26 cellular contexts compared by ENCODE assay signal in the genomic region with DNA sequence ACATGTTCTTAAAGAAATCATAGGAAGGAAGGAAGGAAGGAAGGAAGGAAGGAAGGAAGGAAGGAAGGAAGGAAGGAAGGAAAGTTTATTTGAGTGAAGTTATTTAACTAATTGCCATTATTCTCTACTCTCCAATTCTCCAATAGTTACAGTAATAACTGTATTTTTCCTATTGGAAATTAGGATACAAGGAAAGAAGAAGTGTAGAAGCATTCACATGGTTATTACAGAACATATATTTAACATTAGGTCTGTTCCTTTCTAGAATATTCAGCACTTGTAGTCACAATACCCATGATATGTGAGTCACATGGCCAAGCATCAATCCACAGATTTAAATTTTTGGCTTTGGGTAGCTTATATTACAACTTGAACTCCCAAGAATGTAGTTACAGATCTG.
"Had no signal": no experiment of that assay in that cellular context is flagged by ENCODE, and none has a peak within 500 bp of the region (broad histone marks: within the 10 kb centered on the region; RNA-seq: fewer than 3 reads in every experiment).

No MANE protein-coding gene starts in this region.

- H3K4me3 ChIP-seq: coronary artery, gastrocnemius medialis, lung, pancreas, smooth muscle cell, suprapubic skin, transverse colon had no signal

- H3K27me3 Mint-ChIP-seq: naive thymus-derived CD4-positive, alpha-beta T cell; stimulated activated naive CD8-positive, alpha-beta T cell treated with anti-CD3 and anti-CD28 coated beads, Interleukin-15, amount 100 ng/mL, for 72 hours had no signal

- H3K4me1 ChIP-seq: suprapubic skin, transverse colon had no signal

- H3K27ac ChIP-seq: coronary artery, epithelial cell of prostate, suprapubic skin, transverse colon had no signal

- H3K36me3 Mint-ChIP-seq: naive thymus-derived CD4-positive, alpha-beta T cell had no signal

- H3K4me1 Mint-ChIP-seq: naive thymus-derived CD4-positive, alpha-beta T cell; stimulated activated naive CD8-positive, alpha-beta T cell treated with anti-CD3 and anti-CD28 coated beads, Interleukin-15, amount 100 ng/mL, for 72 hours had no signal

- H3K9me3 ChIP-seq: gastrocnemius medialis, pancreas, suprapubic skin, transverse colon had no signal

- H3K4me3 Mint-ChIP-seq: naive thymus-derived CD4-positive, alpha-beta T cell; nephron progenitor cell; stimulated activated naive CD8-positive, alpha-beta T cell treated with anti-CD3 and anti-CD28 coated beads, Interleukin-15, amount 100 ng/mL, for 72 hours had no signal

- H3K27ac Mint-ChIP-seq: naive thymus-derived CD4-positive, alpha-beta T cell; nephron progenitor cell; stimulated activated naive CD8-positive, alpha-beta T cell treated with anti-CD3 and anti-CD28 coated beads, Interleukin-15, amount 100 ng/mL, for 72 hours had no signal

- DNase-seq: dermis blood vessel endothelial cell; effector memory CD4-positive, alpha-beta T cell; foreskin fibroblast; gastrocnemius medialis; head of caudate nucleus; kidney; mesenchymal stem cell; midbrain; naive thymus-derived CD4-positive, alpha-beta T cell; nephron progenitor cell; occipital lobe; pancreas; stimulated activated CD4-positive, alpha-beta T cell treated with anti-CD3 and anti-CD28 coated beads, Interleukin-12 subunit alpha, Interleukin-12 subunit beta, amount 100 ng/mL, for 4 hours; stimulated activated CD4-positive, alpha-beta T cell treated with anti-CD3 and anti-CD28 coated beads, Interleukin-1b, Interleukin-23, amount 100 ng/mL, for 48 hours; stimulated activated CD4-positive, alpha-beta T cell treated with anti-CD3 and anti-CD28 coated beads, Interleukin-4, amount 100 ng/mL, for 1 hour; stimulated activated CD8-positive, alpha-beta memory T cell treated with anti-CD3 and anti-CD28 coated beads, Interleukin-4, amount 100 ng/mL, for 48 hours; stimulated activated naive CD4-positive, alpha-beta T cell; stimulated activated naive CD8-positive, alpha-beta T cell treated with anti-CD3 and anti-CD28 coated beads, Interleukin-15, amount 100 ng/mL, for 72 hours; transverse colon had no signal

- ATAC-seq: esophagus mucosa; gastrocnemius medialis; left lobe of liver; naive thymus-derived CD4-positive, alpha-beta T cell; stimulated activated naive CD8-positive, alpha-beta T cell treated with anti-CD3 and anti-CD28 coated beads, Interleukin-15, amount 100 ng/mL, for 72 hours had no signal

- H3K36me3 ChIP-seq: gastrocnemius medialis, pancreas, suprapubic skin, transverse colon had no signal

- H3K27me3 ChIP-seq: gastrocnemius medialis, pancreas, suprapubic skin, transverse colon had no signal
